ENCODE assay signal across 1 cellular context in the genomic region with DNA sequence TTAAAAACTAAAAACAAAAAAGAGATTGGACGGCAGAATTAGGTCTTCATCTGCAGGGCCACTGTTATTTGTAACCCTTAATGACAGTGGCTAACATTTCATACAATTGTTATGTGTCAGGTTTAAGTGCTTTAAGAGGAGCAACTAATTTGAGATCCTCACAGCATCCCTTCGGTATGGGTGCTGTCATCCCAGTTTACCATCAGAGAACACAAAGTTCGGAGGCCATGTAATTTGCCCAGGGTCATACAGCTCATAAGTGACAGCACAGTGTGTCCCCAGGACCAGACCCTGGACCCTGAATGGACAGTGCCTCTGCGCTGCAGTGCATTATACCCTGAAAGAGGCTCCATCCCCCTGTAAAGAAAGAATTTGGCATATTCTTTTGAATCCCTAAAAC.
TF ChIP-seq lines count a peak whose summit lies in the region.

No MANE protein-coding gene starts in this region.

TF ChIP-seq in IMR-90, 13 proteins besides CTCF, POLR2A, EP300 and RAD21:
- TF ChIP-seq SMC3 (IDR thresholded peaks at IDR 0.05; ENCODE audit: low read depth, low read length) (no peak), MXI1 (IDR thresholded peaks at IDR 0.05; ENCODE audit: borderline replicate concordance, low read depth, low read length) (no peak), BHLHE40 (IDR thresholded peaks at IDR 0.05; ENCODE audit: low read depth, low read length) (no peak), NFE2L2 (IDR thresholded peaks at IDR 0.05; ENCODE audit: low read depth, low read length) (no peak), CHD1 (IDR thresholded peaks at IDR 0.05; ENCODE audit: low read depth, low read length) (no peak)
